Comparison of ENCODE assay signal across 1 cellular context in the genomic region with DNA sequence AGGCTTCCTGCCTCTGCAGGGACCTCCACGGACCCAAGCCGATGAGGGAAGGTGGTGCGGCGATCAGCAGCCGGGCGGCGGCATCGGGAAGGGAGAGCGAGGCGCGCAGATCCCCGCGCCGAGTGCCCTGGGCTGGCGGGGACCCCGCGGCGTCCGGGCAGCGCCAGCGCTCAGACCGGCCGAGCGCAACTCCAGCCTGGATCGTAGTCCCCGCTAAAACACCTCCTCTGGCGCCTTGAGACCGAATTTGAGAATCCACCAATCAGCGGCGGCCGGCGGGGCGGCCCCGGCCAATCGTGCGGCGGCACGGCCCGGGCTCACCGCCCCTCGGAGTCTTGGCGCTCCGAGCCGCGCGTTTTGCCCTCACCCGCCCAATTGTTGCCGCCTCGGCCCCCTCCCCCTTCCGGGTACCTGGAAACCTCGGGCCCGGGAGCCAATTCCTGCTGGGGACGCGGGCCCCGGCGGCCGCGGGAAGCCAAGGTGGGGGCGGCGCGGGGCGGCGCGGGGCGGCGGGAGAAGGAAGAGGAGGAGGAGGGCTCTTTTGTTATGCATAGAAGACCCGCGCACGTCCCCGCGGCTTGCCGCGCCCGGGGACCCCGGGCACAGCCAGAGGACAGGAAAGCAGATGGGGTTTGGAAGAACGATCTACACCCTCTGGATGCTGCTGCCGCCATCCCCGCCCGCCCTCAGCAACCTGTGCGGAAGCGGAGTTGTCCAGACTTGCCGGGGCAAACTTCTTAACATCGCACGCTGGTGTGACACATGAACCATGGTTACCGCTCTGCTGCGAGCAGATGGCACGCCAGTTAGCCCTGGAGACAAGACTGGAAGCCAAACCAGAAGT.
A peak's percentile ranks its signal among the peaks of the same experiment; 100 is the strongest.
TF ChIP-seq lines count a peak whose summit lies in the region.

A gene with protein sequence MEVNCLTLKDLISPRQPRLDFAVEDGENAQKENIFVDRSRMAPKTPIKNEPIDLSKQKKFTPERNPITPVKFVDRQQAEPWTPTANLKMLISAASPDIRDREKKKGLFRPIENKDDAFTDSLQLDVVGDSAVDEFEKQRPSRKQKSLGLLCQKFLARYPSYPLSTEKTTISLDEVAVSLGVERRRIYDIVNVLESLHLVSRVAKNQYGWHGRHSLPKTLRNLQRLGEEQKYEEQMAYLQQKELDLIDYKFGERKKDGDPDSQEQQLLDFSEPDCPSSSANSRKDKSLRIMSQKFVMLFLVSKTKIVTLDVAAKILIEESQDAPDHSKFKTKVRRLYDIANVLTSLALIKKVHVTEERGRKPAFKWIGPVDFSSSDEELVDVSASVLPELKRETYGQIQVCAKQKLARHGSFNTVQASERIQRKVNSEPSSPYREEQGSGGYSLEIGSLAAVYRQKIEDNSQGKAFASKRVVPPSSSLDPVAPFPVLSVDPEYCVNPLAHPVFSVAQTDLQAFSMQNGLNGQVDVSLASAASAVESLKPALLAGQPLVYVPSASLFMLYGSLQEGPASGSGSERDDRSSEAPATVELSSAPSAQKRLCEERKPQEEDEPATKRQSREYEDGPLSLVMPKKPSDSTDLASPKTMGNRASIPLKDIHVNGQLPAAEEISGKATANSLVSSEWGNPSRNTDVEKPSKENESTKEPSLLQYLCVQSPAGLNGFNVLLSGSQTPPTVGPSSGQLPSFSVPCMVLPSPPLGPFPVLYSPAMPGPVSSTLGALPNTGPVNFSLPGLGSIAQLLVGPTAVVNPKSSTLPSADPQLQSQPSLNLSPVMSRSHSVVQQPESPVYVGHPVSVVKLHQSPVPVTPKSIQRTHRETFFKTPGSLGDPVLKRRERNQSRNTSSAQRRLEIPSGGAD (minus strand): TSS at position 209 of the 844 bp plus-strand sequence. CDS start 934 bp downstream, outside the sequence.

TF ChIP-seq in HepG2, 621 proteins besides CTCF, POLR2A, EP300 and RAD21 (continued from another document and continues in another):
- TF ChIP-seq, protein P1, sequence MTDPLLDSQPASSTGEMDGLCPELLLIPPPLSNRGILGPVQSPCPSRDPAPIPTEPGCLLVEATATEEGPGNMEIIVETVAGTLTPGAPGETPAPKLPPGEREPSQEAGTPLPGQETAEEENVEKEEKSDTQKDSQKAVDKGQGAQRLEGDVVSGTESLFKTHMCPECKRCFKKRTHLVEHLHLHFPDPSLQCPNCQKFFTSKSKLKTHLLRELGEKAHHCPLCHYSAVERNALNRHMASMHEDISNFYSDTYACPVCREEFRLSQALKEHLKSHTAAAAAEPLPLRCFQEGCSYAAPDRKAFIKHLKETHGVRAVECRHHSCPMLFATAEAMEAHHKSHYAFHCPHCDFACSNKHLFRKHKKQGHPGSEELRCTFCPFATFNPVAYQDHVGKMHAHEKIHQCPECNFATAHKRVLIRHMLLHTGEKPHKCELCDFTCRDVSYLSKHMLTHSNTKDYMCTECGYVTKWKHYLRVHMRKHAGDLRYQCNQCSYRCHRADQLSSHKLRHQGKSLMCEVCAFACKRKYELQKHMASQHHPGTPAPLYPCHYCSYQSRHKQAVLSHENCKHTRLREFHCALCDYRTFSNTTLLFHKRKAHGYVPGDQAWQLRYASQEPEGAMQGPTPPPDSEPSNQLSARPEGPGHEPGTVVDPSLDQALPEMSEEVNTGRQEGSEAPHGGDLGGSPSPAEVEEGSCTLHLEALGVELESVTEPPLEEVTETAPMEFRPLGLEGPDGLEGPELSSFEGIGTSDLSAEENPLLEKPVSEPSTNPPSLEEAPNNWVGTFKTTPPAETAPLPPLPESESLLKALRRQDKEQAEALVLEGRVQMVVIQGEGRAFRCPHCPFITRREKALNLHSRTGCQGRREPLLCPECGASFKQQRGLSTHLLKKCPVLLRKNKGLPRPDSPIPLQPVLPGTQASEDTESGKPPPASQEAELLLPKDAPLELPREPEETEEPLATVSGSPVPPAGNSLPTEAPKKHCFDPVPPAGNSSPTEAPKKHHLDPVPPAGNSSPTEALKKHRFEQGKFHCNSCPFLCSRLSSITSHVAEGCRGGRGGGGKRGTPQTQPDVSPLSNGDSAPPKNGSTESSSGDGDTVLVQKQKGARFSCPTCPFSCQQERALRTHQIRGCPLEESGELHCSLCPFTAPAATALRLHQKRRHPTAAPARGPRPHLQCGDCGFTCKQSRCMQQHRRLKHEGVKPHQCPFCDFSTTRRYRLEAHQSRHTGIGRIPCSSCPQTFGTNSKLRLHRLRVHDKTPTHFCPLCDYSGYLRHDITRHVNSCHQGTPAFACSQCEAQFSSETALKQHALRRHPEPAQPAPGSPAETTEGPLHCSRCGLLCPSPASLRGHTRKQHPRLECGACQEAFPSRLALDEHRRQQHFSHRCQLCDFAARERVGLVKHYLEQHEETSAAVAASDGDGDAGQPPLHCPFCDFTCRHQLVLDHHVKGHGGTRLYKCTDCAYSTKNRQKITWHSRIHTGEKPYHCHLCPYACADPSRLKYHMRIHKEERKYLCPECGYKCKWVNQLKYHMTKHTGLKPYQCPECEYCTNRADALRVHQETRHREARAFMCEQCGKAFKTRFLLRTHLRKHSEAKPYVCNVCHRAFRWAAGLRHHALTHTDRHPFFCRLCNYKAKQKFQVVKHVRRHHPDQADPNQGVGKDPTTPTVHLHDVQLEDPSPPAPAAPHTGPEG (CRISPR knock-in tag; IDR thresholded peaks at IDR 0.05) = no peak
- TF ChIP-seq THYN1 (CRISPR knock-in tag; IDR thresholded peaks at IDR 0.05; ENCODE audit: borderline replicate concordance, low read depth) = no peak
- 0 out of 2 replicates have a peak, but pooled peaks have one; percentile 20 for TF ChIP-seq HOXA3 (CRISPR knock-in tag; IDR thresholded peaks at IDR 0.05)
- no peak for TF ChIP-seq TARDBP (CRISPR knock-in tag; IDR thresholded peaks at IDR 0.05)
- TF ChIP-seq ZSCAN31 (CRISPR knock-in tag; IDR thresholded peaks at IDR 0.05; ENCODE audit: low read depth) = no peak; the same call in 1 of the 2 replicates
- TF ChIP-seq ZNF792 (CRISPR knock-in tag; IDR thresholded peaks at IDR 0.05) = no peak
- no peak for TF ChIP-seq NCOA1 (CRISPR knock-in tag; IDR thresholded peaks at IDR 0.05)
- TF ChIP-seq, protein P2, sequence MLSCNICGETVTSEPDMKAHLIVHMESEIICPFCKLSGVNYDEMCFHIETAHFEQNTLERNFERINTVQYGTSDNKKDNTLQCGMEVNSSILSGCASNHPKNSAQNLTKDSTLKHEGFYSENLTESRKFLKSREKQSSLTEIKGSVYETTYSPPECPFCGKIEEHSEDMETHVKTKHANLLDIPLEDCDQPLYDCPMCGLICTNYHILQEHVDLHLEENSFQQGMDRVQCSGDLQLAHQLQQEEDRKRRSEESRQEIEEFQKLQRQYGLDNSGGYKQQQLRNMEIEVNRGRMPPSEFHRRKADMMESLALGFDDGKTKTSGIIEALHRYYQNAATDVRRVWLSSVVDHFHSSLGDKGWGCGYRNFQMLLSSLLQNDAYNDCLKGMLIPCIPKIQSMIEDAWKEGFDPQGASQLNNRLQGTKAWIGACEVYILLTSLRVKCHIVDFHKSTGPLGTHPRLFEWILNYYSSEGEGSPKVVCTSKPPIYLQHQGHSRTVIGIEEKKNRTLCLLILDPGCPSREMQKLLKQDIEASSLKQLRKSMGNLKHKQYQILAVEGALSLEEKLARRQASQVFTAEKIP (CRISPR knock-in tag; IDR thresholded peaks at IDR 0.05; ENCODE audit: borderline replicate concordance) = no peak
- TF ChIP-seq ZNF552 (CRISPR knock-in tag; IDR thresholded peaks at IDR 0.05; ENCODE audit: borderline replicate concordance) = no peak
- TF ChIP-seq FOXA1 (IDR thresholded peaks at IDR 0.05) = no peak
- TF ChIP-seq FOXA1 (CRISPR knock-in tag; IDR thresholded peaks at IDR 0.05) = no peak
- no peak for TF ChIP-seq JDP2 (CRISPR knock-in tag; IDR thresholded peaks at IDR 0.05; ENCODE audit: borderline replicate concordance)
- TF ChIP-seq SRF (IDR thresholded peaks at IDR 0.05; ENCODE audit: low read depth, low read length) = no peak
- TF ChIP-seq, protein P3, sequence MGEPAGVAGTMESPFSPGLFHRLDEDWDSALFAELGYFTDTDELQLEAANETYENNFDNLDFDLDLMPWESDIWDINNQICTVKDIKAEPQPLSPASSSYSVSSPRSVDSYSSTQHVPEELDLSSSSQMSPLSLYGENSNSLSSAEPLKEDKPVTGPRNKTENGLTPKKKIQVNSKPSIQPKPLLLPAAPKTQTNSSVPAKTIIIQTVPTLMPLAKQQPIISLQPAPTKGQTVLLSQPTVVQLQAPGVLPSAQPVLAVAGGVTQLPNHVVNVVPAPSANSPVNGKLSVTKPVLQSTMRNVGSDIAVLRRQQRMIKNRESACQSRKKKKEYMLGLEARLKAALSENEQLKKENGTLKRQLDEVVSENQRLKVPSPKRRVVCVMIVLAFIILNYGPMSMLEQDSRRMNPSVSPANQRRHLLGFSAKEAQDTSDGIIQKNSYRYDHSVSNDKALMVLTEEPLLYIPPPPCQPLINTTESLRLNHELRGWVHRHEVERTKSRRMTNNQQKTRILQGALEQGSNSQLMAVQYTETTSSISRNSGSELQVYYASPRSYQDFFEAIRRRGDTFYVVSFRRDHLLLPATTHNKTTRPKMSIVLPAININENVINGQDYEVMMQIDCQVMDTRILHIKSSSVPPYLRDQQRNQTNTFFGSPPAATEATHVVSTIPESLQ (CRISPR knock-in tag; conservative IDR thresholded peaks at IDR 0.05) = no peak
- TF ChIP-seq THAP11 (CRISPR knock-in tag; IDR thresholded peaks at IDR 0.05) = no peak
- TF ChIP-seq ZNF350 (CRISPR knock-in tag; IDR thresholded peaks at IDR 0.05; ENCODE audit: borderline replicate concordance, low read depth) = no peak
- no peak for TF ChIP-seq ZNF335 (CRISPR knock-in tag; IDR thresholded peaks at IDR 0.05)
- TF ChIP-seq KDM6A (CRISPR knock-in tag; IDR thresholded peaks at IDR 0.05; ENCODE audit: low read depth) = no peak
- TF ChIP-seq ZNF614 (CRISPR knock-in tag; IDR thresholded peaks at IDR 0.05; ENCODE audit: borderline replicate concordance) = no peak
- no peak for TF ChIP-seq CBX1 (IDR thresholded peaks at IDR 0.05; ENCODE audit: low read depth)
- TF ChIP-seq RXRA (CRISPR knock-in tag; IDR thresholded peaks at IDR 0.05) = no peak
- TF ChIP-seq, protein P4, sequence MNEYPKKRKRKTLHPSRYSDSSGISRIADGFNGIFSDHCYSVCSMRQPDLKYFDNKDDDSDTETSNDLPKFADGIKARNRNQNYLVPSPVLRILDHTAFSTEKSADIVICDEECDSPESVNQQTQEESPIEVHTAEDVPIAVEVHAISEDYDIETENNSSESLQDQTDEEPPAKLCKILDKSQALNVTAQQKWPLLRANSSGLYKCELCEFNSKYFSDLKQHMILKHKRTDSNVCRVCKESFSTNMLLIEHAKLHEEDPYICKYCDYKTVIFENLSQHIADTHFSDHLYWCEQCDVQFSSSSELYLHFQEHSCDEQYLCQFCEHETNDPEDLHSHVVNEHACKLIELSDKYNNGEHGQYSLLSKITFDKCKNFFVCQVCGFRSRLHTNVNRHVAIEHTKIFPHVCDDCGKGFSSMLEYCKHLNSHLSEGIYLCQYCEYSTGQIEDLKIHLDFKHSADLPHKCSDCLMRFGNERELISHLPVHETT (CRISPR knock-in tag; conservative IDR thresholded peaks at IDR 0.05) = no peak
- no peak for TF ChIP-seq ATAD3A (CRISPR knock-in tag; IDR thresholded peaks at IDR 0.05)
- TF ChIP-seq KLF13 (CRISPR knock-in tag; IDR thresholded peaks at IDR 0.05) = no peak
- TF ChIP-seq PAWR (CRISPR knock-in tag; IDR thresholded peaks at IDR 0.05; ENCODE audit: borderline replicate concordance) = no peak
- TF ChIP-seq, protein P5, sequence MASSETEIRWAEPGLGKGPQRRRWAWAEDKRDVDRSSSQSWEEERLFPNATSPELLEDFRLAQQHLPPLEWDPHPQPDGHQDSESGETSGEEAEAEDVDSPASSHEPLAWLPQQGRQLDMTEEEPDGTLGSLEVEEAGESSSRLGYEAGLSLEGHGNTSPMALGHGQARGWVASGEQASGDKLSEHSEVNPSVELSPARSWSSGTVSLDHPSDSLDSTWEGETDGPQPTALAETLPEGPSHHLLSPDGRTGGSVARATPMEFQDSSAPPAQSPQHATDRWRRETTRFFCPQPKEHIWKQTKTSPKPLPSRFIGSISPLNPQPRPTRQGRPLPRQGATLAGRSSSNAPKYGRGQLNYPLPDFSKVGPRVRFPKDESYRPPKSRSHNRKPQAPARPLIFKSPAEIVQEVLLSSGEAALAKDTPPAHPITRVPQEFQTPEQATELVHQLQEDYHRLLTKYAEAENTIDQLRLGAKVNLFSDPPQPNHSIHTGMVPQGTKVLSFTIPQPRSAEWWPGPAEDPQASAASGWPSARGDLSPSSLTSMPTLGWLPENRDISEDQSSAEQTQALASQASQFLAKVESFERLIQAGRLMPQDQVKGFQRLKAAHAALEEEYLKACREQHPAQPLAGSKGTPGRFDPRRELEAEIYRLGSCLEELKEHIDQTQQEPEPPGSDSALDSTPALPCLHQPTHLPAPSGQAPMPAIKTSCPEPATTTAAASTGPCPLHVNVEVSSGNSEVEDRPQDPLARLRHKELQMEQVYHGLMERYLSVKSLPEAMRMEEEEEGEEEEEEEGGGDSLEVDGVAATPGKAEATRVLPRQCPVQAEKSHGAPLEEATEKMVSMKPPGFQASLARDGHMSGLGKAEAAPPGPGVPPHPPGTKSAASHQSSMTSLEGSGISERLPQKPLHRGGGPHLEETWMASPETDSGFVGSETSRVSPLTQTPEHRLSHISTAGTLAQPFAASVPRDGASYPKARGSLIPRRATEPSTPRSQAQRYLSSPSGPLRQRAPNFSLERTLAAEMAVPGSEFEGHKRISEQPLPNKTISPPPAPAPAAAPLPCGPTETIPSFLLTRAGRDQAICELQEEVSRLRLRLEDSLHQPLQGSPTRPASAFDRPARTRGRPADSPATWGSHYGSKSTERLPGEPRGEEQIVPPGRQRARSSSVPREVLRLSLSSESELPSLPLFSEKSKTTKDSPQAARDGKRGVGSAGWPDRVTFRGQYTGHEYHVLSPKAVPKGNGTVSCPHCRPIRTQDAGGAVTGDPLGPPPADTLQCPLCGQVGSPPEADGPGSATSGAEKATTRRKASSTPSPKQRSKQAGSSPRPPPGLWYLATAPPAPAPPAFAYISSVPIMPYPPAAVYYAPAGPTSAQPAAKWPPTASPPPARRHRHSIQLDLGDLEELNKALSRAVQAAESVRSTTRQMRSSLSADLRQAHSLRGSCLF (CRISPR knock-in tag; IDR thresholded peaks at IDR 0.05; ENCODE audit: borderline replicate concordance) = no peak
- no peak for TF ChIP-seq PCBP1 (IDR thresholded peaks at IDR 0.05; ENCODE audit: borderline replicate concordance, low read depth, low read length)
- TF ChIP-seq, protein P6, sequence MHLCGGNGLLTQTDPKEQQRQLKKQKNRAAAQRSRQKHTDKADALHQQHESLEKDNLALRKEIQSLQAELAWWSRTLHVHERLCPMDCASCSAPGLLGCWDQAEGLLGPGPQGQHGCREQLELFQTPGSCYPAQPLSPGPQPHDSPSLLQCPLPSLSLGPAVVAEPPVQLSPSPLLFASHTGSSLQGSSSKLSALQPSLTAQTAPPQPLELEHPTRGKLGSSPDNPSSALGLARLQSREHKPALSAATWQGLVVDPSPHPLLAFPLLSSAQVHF (CRISPR knock-in tag; IDR thresholded peaks at IDR 0.05) = no peak; the same call in 1 of the 2 replicates
- TF ChIP-seq ZNF460 (CRISPR knock-in tag; IDR thresholded peaks at IDR 0.05; ENCODE audit: borderline replicate concordance) = no peak
- no peak for TF ChIP-seq ZNF251 (CRISPR knock-in tag; IDR thresholded peaks at IDR 0.05)
